30 cellular contexts compared by ENCODE assay signal in genomic region chr1:94715311-94715710, GRCh38.
"Had no signal": no experiment of that assay in that cellular context is flagged by ENCODE, and none has a peak within 500 bp of the region (broad histone marks: within the 10 kb centered on the region; RNA-seq: fewer than 3 reads in every experiment).

No MANE protein-coding gene starts in this region.

- H3K27ac ChIP-seq: brain microvascular endothelial cell, skin epidermis, upper lobe of left lung, WERI-Rb-1 had no signal

- H3K27ac Mint-ChIP-seq: activated CD4-positive, alpha-beta memory T cell treated with anti-CD3 and anti-CD28 coated beads, Interleukin-2, amount 10 ng/mL, durations not matched to agents 7 days and 5 days; activated CD4-positive, alpha-beta T cell treated with anti-CD3 and anti-CD28 coated beads, Interleukin-2, amount 10 ng/mL, durations not matched to agents 24 days and 14 days; activated T-cell treated with anti-CD3 and anti-CD28 coated beads, Interleukin-2, amount 50 U/mL, for 24 hours; effector memory CD8-positive, alpha-beta T cell; immature natural killer cell; memory B cell; naive thymus-derived CD8-positive, alpha-beta T cell; stimulated activated memory B cell treated with anti-CD40 and anti-IgM and Interleukin-4, amounts not matched to agents 10 μg/mL and 1 μg/mL and 100 μg/mL, for 72 hours; stimulated activated naive CD8-positive, alpha-beta T cell treated with anti-CD3 and anti-CD28 coated beads, Interleukin-15, amount 100 ng/mL, for 72 hours had no signal

- H3K36me3 Mint-ChIP-seq: immature natural killer cell; memory B cell; naive thymus-derived CD8-positive, alpha-beta T cell; stimulated activated memory B cell treated with anti-CD40 and anti-IgM and Interleukin-4, amounts not matched to agents 10 μg/mL and 1 μg/mL and 100 μg/mL, for 72 hours had no signal

- DNase-seq: activated CD4-positive, alpha-beta memory T cell treated with anti-CD3 and anti-CD28 coated beads, Interleukin-2, amount 10 ng/mL, durations not matched to agents 7 days and 5 days; activated CD4-positive, alpha-beta T cell treated with anti-CD3 and anti-CD28 coated beads, Interleukin-2, amount 10 ng/mL, durations not matched to agents 24 days and 14 days; activated CD4-positive, CD25-positive, alpha-beta regulatory T cell treated with anti-CD3 and anti-CD28 coated beads, Interleukin-2, amount 50 U/mL, for 72 hours; activated CD8-positive, alpha-beta memory T cell treated with anti-CD3 and anti-CD28 coated beads, Interleukin-2, amount 50 U/mL, for 48 hours; activated gamma-delta T cell; activated naive CD4-positive, alpha-beta T cell treated with anti-CD3 and anti-CD28 coated beads, Interleukin-2, amount 50 U/mL, for 16 hours; activated T-cell treated with anti-CD3 and anti-CD28 coated beads, Interleukin-2, amount 50 U/mL, for 24 hours; amniotic stem cell; brain microvascular endothelial cell; caudate nucleus; cortex of kidney; effector memory CD8-positive, alpha-beta T cell; foreskin fibroblast; head of caudate nucleus; hypothalamus; immature natural killer cell; kidney; left colon; naive thymus-derived CD8-positive, alpha-beta T cell; stimulated activated CD4-positive, alpha-beta T cell treated with anti-CD3 and anti-CD28 coated beads, Interleukin-12 subunit alpha, Interleukin-12 subunit beta, amount 100 ng/mL, for 4 hours; stimulated activated CD4-positive, alpha-beta T cell treated with anti-CD3 and anti-CD28 coated beads, Interleukin-4, amount 100 ng/mL, for 4 hours; stimulated activated CD8-positive, alpha-beta memory T cell treated with anti-CD3 and anti-CD28 coated beads, Interleukin-4, amount 100 ng/mL, for 48 hours; stimulated activated naive CD8-positive, alpha-beta T cell treated with anti-CD3 and anti-CD28 coated beads, Interleukin-15, amount 100 ng/mL, for 72 hours; substantia nigra; upper lobe of left lung; WERI-Rb-1 had no signal

- H3K36me3 ChIP-seq: brain microvascular endothelial cell, upper lobe of left lung, WERI-Rb-1 had no signal

- H3K4me1 ChIP-seq: upper lobe of left lung had no signal

- H3K27me3 ChIP-seq: brain microvascular endothelial cell, upper lobe of left lung had no signal

- ATAC-seq: effector memory CD8-positive, alpha-beta T cell; left colon; naive thymus-derived CD8-positive, alpha-beta T cell; sciatic nerve; stimulated activated memory B cell treated with anti-CD40 and anti-IgM and Interleukin-4, amounts not matched to agents 10 μg/mL and 1 μg/mL and 100 μg/mL, for 72 hours; stimulated activated naive CD8-positive, alpha-beta T cell treated with anti-CD3 and anti-CD28 coated beads, Interleukin-15, amount 100 ng/mL, for 72 hours had no signal

- H3K9me3 ChIP-seq: upper lobe of left lung had no signal

- H3K4me1 Mint-ChIP-seq: activated CD4-positive, alpha-beta memory T cell treated with anti-CD3 and anti-CD28 coated beads, Interleukin-2, amount 10 ng/mL, durations not matched to agents 7 days and 5 days; immature natural killer cell had no signal

- H3K4me3 ChIP-seq: skin epidermis, upper lobe of left lung had no signal

- H3K4me3 Mint-ChIP-seq: activated CD4-positive, alpha-beta memory T cell treated with anti-CD3 and anti-CD28 coated beads, Interleukin-2, amount 10 ng/mL, durations not matched to agents 7 days and 5 days; activated CD4-positive, alpha-beta T cell treated with anti-CD3 and anti-CD28 coated beads, Interleukin-2, amount 10 ng/mL, durations not matched to agents 24 days and 14 days; activated T-cell treated with anti-CD3 and anti-CD28 coated beads, Interleukin-2, amount 50 U/mL, for 24 hours; effector memory CD8-positive, alpha-beta T cell; immature natural killer cell; memory B cell; naive thymus-derived CD8-positive, alpha-beta T cell; stimulated activated memory B cell treated with anti-CD40 and anti-IgM and Interleukin-4, amounts not matched to agents 10 μg/mL and 1 μg/mL and 100 μg/mL, for 72 hours; stimulated activated naive CD8-positive, alpha-beta T cell treated with anti-CD3 and anti-CD28 coated beads, Interleukin-15, amount 100 ng/mL, for 72 hours had no signal

- H3K27me3 Mint-ChIP-seq: activated T-cell treated with anti-CD3 and anti-CD28 coated beads, Interleukin-2, amount 50 U/mL, for 24 hours; memory B cell; stimulated activated memory B cell treated with anti-CD40 and anti-IgM and Interleukin-4, amounts not matched to agents 10 μg/mL and 1 μg/mL and 100 μg/mL, for 72 hours had no signal

- H3K9me3 Mint-ChIP-seq: activated CD4-positive, alpha-beta memory T cell treated with anti-CD3 and anti-CD28 coated beads, Interleukin-2, amount 10 ng/mL, durations not matched to agents 7 days and 5 days; activated CD4-positive, alpha-beta T cell treated with anti-CD3 and anti-CD28 coated beads, Interleukin-2, amount 10 ng/mL, durations not matched to agents 24 days and 14 days; activated T-cell treated with anti-CD3 and anti-CD28 coated beads, Interleukin-2, amount 50 U/mL, for 24 hours; effector memory CD8-positive, alpha-beta T cell; memory B cell; naive thymus-derived CD8-positive, alpha-beta T cell; stimulated activated memory B cell treated with anti-CD40 and anti-IgM and Interleukin-4, amounts not matched to agents 10 μg/mL and 1 μg/mL and 100 μg/mL, for 72 hours; stimulated activated naive CD8-positive, alpha-beta T cell treated with anti-CD3 and anti-CD28 coated beads, Interleukin-15, amount 100 ng/mL, for 72 hours had no signal
